Comparison of ENCODE assay signal across 12 cellular contexts in the genomic region with DNA sequence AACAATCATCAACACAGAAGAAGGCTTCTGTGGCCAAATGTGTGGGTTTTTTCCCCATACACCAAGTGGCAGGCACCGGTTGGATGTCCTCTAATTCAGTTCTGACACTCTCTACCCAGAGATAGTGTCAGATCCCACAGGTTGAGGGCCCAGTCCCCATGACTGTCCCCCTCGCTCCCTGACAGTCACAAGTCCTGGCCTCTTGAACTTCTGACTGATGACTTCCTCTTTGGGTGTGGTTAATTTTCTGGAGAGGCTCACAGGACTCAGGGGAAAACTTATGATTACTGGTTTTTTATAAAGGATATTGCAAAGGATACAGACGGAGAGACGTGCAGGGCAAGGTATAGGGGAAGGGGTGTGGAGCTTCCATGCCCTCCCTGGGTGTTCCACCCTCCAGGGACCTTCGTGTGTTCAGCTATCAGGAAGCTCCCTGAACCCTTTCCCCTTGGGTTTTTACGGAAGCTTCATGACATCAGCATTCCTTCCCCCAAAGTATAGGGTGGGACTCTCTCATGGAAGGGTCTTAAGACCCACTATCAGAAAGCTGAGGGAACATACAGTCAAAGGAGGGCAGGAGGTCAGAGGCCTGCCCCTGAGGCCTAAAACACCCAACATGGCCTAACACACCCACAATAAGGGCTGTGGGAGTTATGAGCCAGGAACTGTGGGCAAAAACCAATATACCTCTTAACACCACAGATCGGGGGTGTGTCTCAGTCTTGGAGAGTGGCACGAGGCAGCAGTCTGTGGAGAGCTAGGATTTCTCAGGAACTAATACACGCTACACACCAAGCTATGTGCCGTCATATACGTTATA. TPM values are rescaled to one million over a fixed set of nuclear protein-coding genes. Genes with fewer than 3 reads are reported as not detected.
A peak's percentile ranks its signal among the peaks of the same experiment; 100 is the strongest.
DNase-seq lines count a peak whose midpoint lies in the region; ATAC-seq and TF ChIP-seq lines count a peak whose summit lies in the region.
"Had no signal": no experiment of that assay in that cellular context is flagged by ENCODE, and none has a peak within 500 bp of the region (broad histone marks: within the 10 kb centered on the region; RNA-seq: fewer than 3 reads in every experiment).

No MANE protein-coding gene starts in this region.

- in situ Hi-C loops in GM13977 (cut with MboI; ENCODE audit: low pct_unique_long_range_greater_than_20kb, low sequenced_read_pairs, unreplicated experiment) = no loop called here

- H3K36me3 ChIP-seq in left ventricle myocardium inferior (no peaks in the 10 kb centered on the region), right atrium auricular region (no peaks in the 10 kb centered on the region), upper lobe of right lung (no peaks in the 10 kb centered on the region), MG63 (no peaks in the 10 kb centered on the region)
- H3K36me3 ChIP-seq: pancreas had no signal

- intact Hi-C loops in left ventricle myocardium inferior (cut with micrococcal nuclease) (no loop called here), upper lobe of right lung (cut with DNase I) (no loop called here)

- TF ChIP-seq POLR2A in erythroblast (IDR thresholded peaks at IDR 0.05; ENCODE audit: low read length) = no peak

- H3K9me3 ChIP-seq in left ventricle myocardium inferior (replicated peaks) = no peaks in the 10 kb centered on the region
- no peaks in the 10 kb centered on the region for H3K9me3 ChIP-seq in right atrium auricular region
- H3K9me3 ChIP-seq in upper lobe of right lung = no peaks in the 10 kb centered on the region
- no peaks in the 10 kb centered on the region for H3K9me3 ChIP-seq in MG63
- H3K9me3 ChIP-seq: pancreas had no signal

- peaks cover 32% of the 10 kb centered on the region for H3K4me1 ChIP-seq in left ventricle myocardium inferior
- H3K4me1 ChIP-seq in right atrium auricular region = peaks cover 0 to 22% of the 10 kb centered on the region in 2 donors
- peaks cover 6% of the 10 kb centered on the region for H3K4me1 ChIP-seq in upper lobe of right lung

- H3K27ac ChIP-seq in left ventricle myocardium inferior (replicated peaks) (peak overlapping the region; percentile 45), right atrium auricular region (no peak overlapping the region), upper lobe of right lung (no peak overlapping the region)
- H3K27ac ChIP-seq: pancreas, SK-N-MC had no signal

- no peak for TF ChIP-seq CTCF in left ventricle myocardium inferior (IDR thresholded peaks at IDR 0.05; ENCODE audit: borderline replicate concordance)
- no peak for TF ChIP-seq CTCF in right atrium auricular region (IDR thresholded peaks at IDR 0.05)
- TF ChIP-seq CTCF in upper lobe of right lung (IDR thresholded peaks at IDR 0.05) = no peak
- TF ChIP-seq CTCF in GM13977 (IDR thresholded peaks at IDR 0.05; ENCODE audit: extremely low read depth, insufficient read depth, missing control alignments) = no peak

- no peaks in the 10 kb centered on the region for H3K27me3 ChIP-seq in left ventricle myocardium inferior (ENCODE audit: low read depth)
- no peaks in the 10 kb centered on the region for H3K27me3 ChIP-seq in right atrium auricular region
- no peaks in the 10 kb centered on the region for H3K27me3 ChIP-seq in upper lobe of right lung
- no peaks in the 10 kb centered on the region for H3K27me3 ChIP-seq in MG63
- H3K27me3 ChIP-seq: pancreas had no signal

- DNase-seq in left ventricle myocardium inferior (no peak), right atrium auricular region (ENCODE audit: low spot score) (no peak), NOMO-1 treated with dmso at 0.1 percent for 144 hours (lab: John Stamatoyannopoulos, UW; ENCODE audit: unreplicated experiment) (peak; percentile 33), erythroblast (lab: John Stamatoyannopoulos, UW) (peak; percentile 19), upper lobe of right lung (no peak), GM13977 (ENCODE audit: low spot score) (no peak), MG63 (no peak)
- DNase-seq: activated CD4-positive, alpha-beta T cell treated with anti-CD3 and anti-CD28 coated beads, Interleukin-2, amount 50 U/mL, for 4 hours; NCI-H187 treated with DMSO at 0.1 percent for 48 hours had no signal

- H3K4me3 ChIP-seq in left ventricle myocardium inferior = no peak overlapping the region
- H3K4me3 ChIP-seq in right atrium auricular region = no peak overlapping the region
- H3K4me3 ChIP-seq in upper lobe of right lung = no peak overlapping the region
- no peak overlapping the region for H3K4me3 ChIP-seq in MG63
- H3K4me3 ChIP-seq: pancreas, SK-N-MC had no signal

- ATAC-seq in upper lobe of right lung = peak; percentile 66
- no peak for ATAC-seq in HG03280 (IDR thresholded peaks at IDR 0.05; ENCODE audit: unreplicated experiment)

RNA-seq across cellular contexts. Expression of gene FARS2, which starts 33.3 kb away (rescaled TPM):
- total RNA-seq in left ventricle myocardium inferior (16.7 TPM), right atrium auricular region (10 to 100 TPM in 1 of 2 donors, 1 to 10 TPM in 1; 9.4 to 15.0 TPM), upper lobe of right lung (18.3 TPM)
- 7.9 and 17.3 TPM in 2 replicates for total RNA-seq in MG63 (2014; rRNA removed; shearing (Covaris generic); ENCODE audit: low replicate concordance)

RNA-seq across cellular contexts. Expression of gene LYRM4, which starts 33.9 kb away (rescaled TPM):
- total RNA-seq in left ventricle myocardium inferior (28.5 TPM), right atrium auricular region (10 to 100 TPM; 19.1 to 22.5 TPM), upper lobe of right lung (20.4 TPM)
- total RNA-seq in MG63 (2014; rRNA removed; shearing (Covaris generic); ENCODE audit: low replicate concordance) = 8.9 and 35.0 TPM in 2 replicates

Comparison
In these comparisons a context has a peak if more than half of its experiments do, and no peak if none do; other contexts are left out.
1. DNase-seq: peak in NOMO-1 treated with dmso at 0.1 percent for 144 hours (single experiment) and erythroblast (2 of 2); none in left ventricle myocardium inferior (single experiment), right atrium auricular region (single experiment), upper lobe of right lung (single experiment), GM13977 (single experiment) and MG63 (single experiment).